In genomic region chr12:111405856-111406473, GRCh38 we compare ENCODE assay signal across 2 cellular contexts.
TF ChIP-seq lines count a peak whose summit lies in the region.

SH2B3 (plus strand) TSS chr12:111405923; CDS start chr12:111418146, 12,223 bp downstream.

TF ChIP-seq in SK-N-SH treated with all-trans-retinoic acid at 6 μM for 48 hours, 23 proteins besides CTCF, POLR2A, EP300 and RAD21 (continued from another document):
- TF ChIP-seq ZNF8 (CRISPR knock-in tag; IDR thresholded peaks at IDR 0.05): no peak
- TF ChIP-seq ZC3H10 (CRISPR knock-in tag; IDR thresholded peaks at IDR 0.05): no peak
- no peak for TF ChIP-seq ZNF565 (CRISPR knock-in tag; conservative IDR thresholded peaks at IDR 0.05; ENCODE audit: low read depth)
- TF ChIP-seq CSRNP3 (CRISPR knock-in tag; IDR thresholded peaks at IDR 0.05): no peak
- no peak for TF ChIP-seq OSR1 (CRISPR knock-in tag; IDR thresholded peaks at IDR 0.05)
- TF ChIP-seq SNAI2 (CRISPR knock-in tag; IDR thresholded peaks at IDR 0.05): no peak
- no peak for TF ChIP-seq ZNF70 (CRISPR knock-in tag; IDR thresholded peaks at IDR 0.05)
- no peak for TF ChIP-seq ZFP30 (CRISPR knock-in tag; IDR thresholded peaks at IDR 0.05)

TF ChIP-seq in HepG2, 621 proteins besides CTCF, POLR2A, EP300 and RAD21 (continued from another document):
- TF ChIP-seq HNF1B (CRISPR knock-in tag; IDR thresholded peaks at IDR 0.05): peak; percentile 54; the same call in 1 of the 2 replicates
- TF ChIP-seq YY1 (IDR thresholded peaks at IDR 0.05; ENCODE audit: insufficient read depth, insufficient replicate concordance, low read depth, low read length): peak; percentile 48
- TF ChIP-seq UBTF (CRISPR knock-in tag; IDR thresholded peaks at IDR 0.05): no peak
- TF ChIP-seq RNF2 (conservative IDR thresholded peaks at IDR 0.05; ENCODE audit: low read depth): no peak
- peak; percentile 25; the same call in 1 of the 2 replicates for TF ChIP-seq SP2 (CRISPR knock-in tag; IDR thresholded peaks at IDR 0.05)
- TF ChIP-seq TMF1 (CRISPR knock-in tag; IDR thresholded peaks at IDR 0.05; ENCODE audit: low read depth): peak; percentile 49; the same call in 1 of the 2 replicates
- TF ChIP-seq MAX (IDR thresholded peaks at IDR 0.05): peak; percentile 13
- no peak for TF ChIP-seq ZNF644 (CRISPR knock-in tag; IDR thresholded peaks at IDR 0.05; ENCODE audit: low read depth)
- TF ChIP-seq ZC3H13 (CRISPR knock-in tag; IDR thresholded peaks at IDR 0.05): no peak
- TF ChIP-seq ZNF703 (CRISPR knock-in tag; IDR thresholded peaks at IDR 0.05; ENCODE audit: borderline replicate concordance): no peak
- no peak for TF ChIP-seq ZSCAN30 (CRISPR knock-in tag; IDR thresholded peaks at IDR 0.05)
- no peak for TF ChIP-seq BCLAF1 (IDR thresholded peaks at IDR 0.05)
- no peak for TF ChIP-seq ATRX (CRISPR knock-in tag; IDR thresholded peaks at IDR 0.05; ENCODE audit: borderline replicate concordance)
- TF ChIP-seq RBFOX2 (IDR thresholded peaks at IDR 0.05; ENCODE audit: low read depth, low read length): peak; percentile 1; the same call in 1 of the 2 replicates
- TF ChIP-seq ZNF138 (CRISPR knock-in tag; IDR thresholded peaks at IDR 0.05; ENCODE audit: low read depth): no peak
- no peak for TF ChIP-seq CSRNP1 (CRISPR knock-in tag; IDR thresholded peaks at IDR 0.05)
- TF ChIP-seq ZKSCAN8 (CRISPR knock-in tag; IDR thresholded peaks at IDR 0.05; ENCODE audit: borderline replicate concordance): no peak
- TF ChIP-seq ZNF367 (CRISPR knock-in tag; IDR thresholded peaks at IDR 0.05; ENCODE audit: borderline replicate concordance): no peak
- no peak for TF ChIP-seq PAX8 (CRISPR knock-in tag; IDR thresholded peaks at IDR 0.05; ENCODE audit: borderline replicate concordance)
- no peak for TF ChIP-seq ZBTB26 (CRISPR knock-in tag; IDR thresholded peaks at IDR 0.05; ENCODE audit: borderline replicate concordance)
- peak; percentile 52; the same call in 1 of the 2 replicates for TF ChIP-seq ZSCAN21 (CRISPR knock-in tag; IDR thresholded peaks at IDR 0.05; ENCODE audit: borderline replicate concordance)
